In genomic region chr1:61049850-61050540, GRCh38 we compare ENCODE assay signal across 1 cellular context.
TF ChIP-seq lines count a peak whose summit lies in the region.

No MANE protein-coding gene starts in this region.

TF ChIP-seq in K562, 482 proteins besides CTCF, POLR2A, EP300 and RAD21 (continued from another document and continues in another):
- TF ChIP-seq, protein P1, sequence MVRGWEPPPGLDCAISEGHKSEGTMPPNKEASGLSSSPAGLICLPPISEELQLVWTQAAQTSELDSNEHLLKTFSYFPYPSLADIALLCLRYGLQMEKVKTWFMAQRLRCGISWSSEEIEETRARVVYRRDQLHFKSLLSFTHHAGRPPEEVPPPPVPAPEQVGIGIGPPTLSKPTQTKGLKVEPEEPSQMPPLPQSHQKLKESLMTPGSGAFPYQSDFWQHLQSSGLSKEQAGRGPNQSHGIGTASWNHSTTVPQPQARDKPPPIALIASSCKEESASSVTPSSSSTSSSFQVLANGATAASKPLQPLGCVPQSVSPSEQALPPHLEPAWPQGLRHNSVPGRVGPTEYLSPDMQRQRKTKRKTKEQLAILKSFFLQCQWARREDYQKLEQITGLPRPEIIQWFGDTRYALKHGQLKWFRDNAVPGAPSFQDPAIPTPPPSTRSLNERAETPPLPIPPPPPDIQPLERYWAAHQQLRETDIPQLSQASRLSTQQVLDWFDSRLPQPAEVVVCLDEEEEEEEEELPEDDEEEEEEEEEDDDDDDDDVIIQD (CRISPR knock-in tag; IDR thresholded peaks at IDR 0.05): peak; percentile 76; the same call in 1 of the 2 replicates
- no peak for TF ChIP-seq RHOXF2B (CRISPR knock-in tag; conservative IDR thresholded peaks at IDR 0.05)
- TF ChIP-seq PHB (CRISPR knock-in tag; IDR thresholded peaks at IDR 0.05): no peak
- no peak; the same call in 1 of the 2 replicates for TF ChIP-seq FOSL1 (tag; conservative IDR thresholded peaks at IDR 0.05)
- TF ChIP-seq NR3C1 (CRISPR knock-in tag; IDR thresholded peaks at IDR 0.05): no peak
- TF ChIP-seq NCOA6 (IDR thresholded peaks at IDR 0.05): no peak
- TF ChIP-seq, protein P2, sequence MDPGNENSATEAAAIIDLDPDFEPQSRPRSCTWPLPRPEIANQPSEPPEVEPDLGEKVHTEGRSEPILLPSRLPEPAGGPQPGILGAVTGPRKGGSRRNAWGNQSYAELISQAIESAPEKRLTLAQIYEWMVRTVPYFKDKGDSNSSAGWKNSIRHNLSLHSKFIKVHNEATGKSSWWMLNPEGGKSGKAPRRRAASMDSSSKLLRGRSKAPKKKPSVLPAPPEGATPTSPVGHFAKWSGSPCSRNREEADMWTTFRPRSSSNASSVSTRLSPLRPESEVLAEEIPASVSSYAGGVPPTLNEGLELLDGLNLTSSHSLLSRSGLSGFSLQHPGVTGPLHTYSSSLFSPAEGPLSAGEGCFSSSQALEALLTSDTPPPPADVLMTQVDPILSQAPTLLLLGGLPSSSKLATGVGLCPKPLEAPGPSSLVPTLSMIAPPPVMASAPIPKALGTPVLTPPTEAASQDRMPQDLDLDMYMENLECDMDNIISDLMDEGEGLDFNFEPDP (CRISPR knock-in tag; IDR thresholded peaks at IDR 0.05): no peak
- TF ChIP-seq ZZZ3 (IDR thresholded peaks at IDR 0.05): no peak
- TF ChIP-seq CBX1 (IDR thresholded peaks at IDR 0.05; ENCODE audit: low read depth): peak; percentile 46; the same call in 1 of the 2 replicates
- TF ChIP-seq SAFB2 (IDR thresholded peaks at IDR 0.05; ENCODE audit: borderline replicate concordance, low read depth, low read length, severe bottlenecking): no peak
- TF ChIP-seq THRB (CRISPR knock-in tag; conservative IDR thresholded peaks at IDR 0.05): no peak
- peak; percentile 48; the same call in 1 of the 2 replicates for TF ChIP-seq GABPB1 (CRISPR knock-in tag; IDR thresholded peaks at IDR 0.05)
- no peak for TF ChIP-seq MCM7 (IDR thresholded peaks at IDR 0.05)
- TF ChIP-seq CTBP1 (IDR thresholded peaks at IDR 0.05; ENCODE audit: borderline replicate concordance): peak; percentile 74; the same call in 1 of the 2 replicates
- TF ChIP-seq, protein P3, sequence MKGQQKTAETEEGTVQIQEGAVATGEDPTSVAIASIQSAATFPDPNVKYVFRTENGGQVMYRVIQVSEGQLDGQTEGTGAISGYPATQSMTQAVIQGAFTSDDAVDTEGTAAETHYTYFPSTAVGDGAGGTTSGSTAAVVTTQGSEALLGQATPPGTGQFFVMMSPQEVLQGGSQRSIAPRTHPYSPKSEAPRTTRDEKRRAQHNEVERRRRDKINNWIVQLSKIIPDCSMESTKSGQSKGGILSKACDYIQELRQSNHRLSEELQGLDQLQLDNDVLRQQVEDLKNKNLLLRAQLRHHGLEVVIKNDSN (CRISPR knock-in tag; IDR thresholded peaks at IDR 0.05): no peak
- peak; percentile 19; the same call in 1 of the 2 replicates for TF ChIP-seq TCF3 (CRISPR knock-in tag; IDR thresholded peaks at IDR 0.05)
- TF ChIP-seq ZNF23 (CRISPR knock-in tag; IDR thresholded peaks at IDR 0.05): no peak
- no peak for TF ChIP-seq KLF10 (CRISPR knock-in tag; IDR thresholded peaks at IDR 0.05)
- no peak for TF ChIP-seq JUN (IDR thresholded peaks at IDR 0.05; ENCODE audit: borderline replicate concordance, low read depth, low read length)
- no peak for TF ChIP-seq JUN (CRISPR knock-in tag; IDR thresholded peaks at IDR 0.05; ENCODE audit: borderline replicate concordance)
- TF ChIP-seq POLR2G (IDR thresholded peaks at IDR 0.05; ENCODE audit: low read depth, low read length): peak; percentile 81
- 0 out of 2 replicates have a peak, but pooled peaks have one; percentile 30 for TF ChIP-seq CREB1 (IDR thresholded peaks at IDR 0.05)
- peak; percentile 73 for TF ChIP-seq CREB1 (CRISPR knock-in tag; IDR thresholded peaks at IDR 0.05)
- TF ChIP-seq ZBTB43 (CRISPR knock-in tag; IDR thresholded peaks at IDR 0.05): no peak
- no peak for TF ChIP-seq ZNF134 (CRISPR knock-in tag; conservative IDR thresholded peaks at IDR 0.05)
- no peak for TF ChIP-seq RNF219 (CRISPR knock-in tag; IDR thresholded peaks at IDR 0.05)
- TF ChIP-seq, protein P4, sequence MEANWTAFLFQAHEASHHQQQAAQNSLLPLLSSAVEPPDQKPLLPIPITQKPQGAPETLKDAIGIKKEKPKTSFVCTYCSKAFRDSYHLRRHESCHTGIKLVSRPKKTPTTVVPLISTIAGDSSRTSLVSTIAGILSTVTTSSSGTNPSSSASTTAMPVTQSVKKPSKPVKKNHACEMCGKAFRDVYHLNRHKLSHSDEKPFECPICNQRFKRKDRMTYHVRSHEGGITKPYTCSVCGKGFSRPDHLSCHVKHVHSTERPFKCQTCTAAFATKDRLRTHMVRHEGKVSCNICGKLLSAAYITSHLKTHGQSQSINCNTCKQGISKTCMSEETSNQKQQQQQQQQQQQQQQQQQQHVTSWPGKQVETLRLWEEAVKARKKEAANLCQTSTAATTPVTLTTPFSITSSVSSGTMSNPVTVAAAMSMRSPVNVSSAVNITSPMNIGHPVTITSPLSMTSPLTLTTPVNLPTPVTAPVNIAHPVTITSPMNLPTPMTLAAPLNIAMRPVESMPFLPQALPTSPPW (CRISPR knock-in tag; IDR thresholded peaks at IDR 0.05): peak; percentile 87
- TF ChIP-seq SIRT6 (IDR thresholded peaks at IDR 0.05; ENCODE audit: low read depth, low read length): no peak
- peak; percentile 45 for TF ChIP-seq ARID1B (IDR thresholded peaks at IDR 0.05)
- TF ChIP-seq ZNF347 (CRISPR knock-in tag; IDR thresholded peaks at IDR 0.05; ENCODE audit: low read depth): no peak
- TF ChIP-seq, protein P5, sequence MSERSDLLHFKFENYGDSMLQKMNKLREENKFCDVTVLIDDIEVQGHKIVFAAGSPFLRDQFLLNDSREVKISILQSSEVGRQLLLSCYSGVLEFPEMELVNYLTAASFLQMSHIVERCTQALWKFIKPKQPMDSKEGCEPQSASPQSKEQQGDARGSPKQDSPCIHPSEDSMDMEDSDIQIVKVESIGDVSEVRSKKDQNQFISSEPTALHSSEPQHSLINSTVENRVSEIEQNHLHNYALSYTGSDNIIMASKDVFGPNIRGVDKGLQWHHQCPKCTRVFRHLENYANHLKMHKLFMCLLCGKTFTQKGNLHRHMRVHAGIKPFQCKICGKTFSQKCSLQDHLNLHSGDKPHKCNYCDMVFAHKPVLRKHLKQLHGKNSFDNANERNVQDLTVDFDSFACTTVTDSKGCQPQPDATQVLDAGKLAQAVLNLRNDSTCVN (CRISPR knock-in tag; IDR thresholded peaks at IDR 0.05): no peak
- no peak for TF ChIP-seq BRF1 (IDR thresholded peaks at IDR 0.05; ENCODE audit: borderline replicate concordance, extremely low read depth, insufficient read length)
- TF ChIP-seq ZNF785 (CRISPR knock-in tag; IDR thresholded peaks at IDR 0.05): no peak
- TF ChIP-seq XRCC5 (IDR thresholded peaks at IDR 0.05; ENCODE audit: low read depth, low read length): peak; percentile 96
- TF ChIP-seq LARP7 (IDR thresholded peaks at IDR 0.05): no peak
- TF ChIP-seq MBD1 (CRISPR knock-in tag; IDR thresholded peaks at IDR 0.05): no peak
- TF ChIP-seq SUPT5H (IDR thresholded peaks at IDR 0.05): peak; percentile 56; the same call in 1 of the 2 replicates
- TF ChIP-seq SMARCA4 (IDR thresholded peaks at IDR 0.05): 0 out of 2 replicates have a peak, but pooled peaks have one; percentile 35
- TF ChIP-seq KAT2B (IDR thresholded peaks at IDR 0.05; ENCODE audit: low read depth, low read length): no peak
- TF ChIP-seq KLF1 (tag; IDR thresholded peaks at IDR 0.05): no peak
- peak in 1 of 2 experiments; percentile 53; a peak in 1 of 4 replicates for TF ChIP-seq TBL1XR1 (IDR thresholded peaks at IDR 0.05; ENCODE audit: low read length in 2 of 2)
- no peak for TF ChIP-seq ZNF282 (CRISPR knock-in tag; IDR thresholded peaks at IDR 0.05)
- 0 out of 2 replicates have a peak, but pooled peaks have one; percentile 19 for TF ChIP-seq ARID4B (CRISPR knock-in tag; IDR thresholded peaks at IDR 0.05)
- TF ChIP-seq ATF6 (CRISPR knock-in tag; IDR thresholded peaks at IDR 0.05): no peak
- no peak for TF ChIP-seq PRMT5 (CRISPR knock-in tag; IDR thresholded peaks at IDR 0.05)
- peak in 1 of 2 experiments; percentile 66; a peak in 1 of 4 replicates for TF ChIP-seq SRF (CRISPR knock-in tag; IDR thresholded peaks at IDR 0.05)
- TF ChIP-seq SP1 (CRISPR knock-in tag; IDR thresholded peaks at IDR 0.05): peak; percentile 79
